Comparison of ENCODE assay signal across 25 cellular contexts in genomic region chr12:132204822-132205270, GRCh38.
DNase-seq lines count a peak whose midpoint lies in the region; ATAC-seq, FAIRE-seq and TF ChIP-seq lines count a peak whose summit lies in the region.
"Had no signal": no experiment of that assay in that cellular context is flagged by ENCODE, and none has a peak within 500 bp of the region (broad histone marks: within the 10 kb centered on the region; RNA-seq: fewer than 3 reads in every experiment).

No MANE protein-coding gene starts in this region.

- no peak for TF ChIP-seq RAD21 in A549 (conservative IDR thresholded peaks at IDR 0.05 in 1 of 2, IDR thresholded peaks at IDR 0.05 in 1 of 2)
- TF ChIP-seq RAD21 in H1 (IDR thresholded peaks at IDR 0.05 in 1 of 2, conservative IDR thresholded peaks at IDR 0.05 in 1 of 2; ENCODE audit: low read depth in 2 of 2, low read length in 2 of 2): no peak

- no peak overlapping the region for H2AFZ ChIP-seq in H1 (ENCODE audit: low read length)
- H2AFZ ChIP-seq in neuron (ENCODE audit: low read depth, low read length): peak overlapping the region; percentile 37

- intact Hi-C loops in adrenal gland (cut with DNase I): no loop called here

- H3K23ac ChIP-seq in H1 (ENCODE audit: insufficient read length): no peak overlapping the region

- no peak overlapping the region for H2BK15ac ChIP-seq in H1 (ENCODE audit: low read length)

- no peak for TF ChIP-seq EP300 in A549 (IDR thresholded peaks at IDR 0.05)
- no peak for TF ChIP-seq EP300 in H1 (IDR thresholded peaks at IDR 0.05; ENCODE audit: borderline replicate concordance in 1 of 2, low read depth in 2 of 2, low read length in 2 of 2)

- peak; percentile 40 to 49; a peak in 3 of 6 replicates for ATAC-seq in A549
- ATAC-seq: left colon had no signal

- no peak overlapping the region for H3K14ac ChIP-seq in H1 (ENCODE audit: insufficient read length)

- H3K36me3 ChIP-seq in HEK293 (ENCODE audit: control insufficient read depth in 2 of 2, insufficient read depth in 1 of 2, low read length in 2 of 2) (no peaks in the 10 kb centered on the region), H1 (ENCODE audit: control insufficient read depth in 2 of 4, insufficient read depth in 4 of 4, low read length in 3 of 4) (no peaks in the 10 kb centered on the region), neuron (ENCODE audit: insufficient read depth, low read length) (no peaks in the 10 kb centered on the region), adrenal gland (replicated peaks in 1 of 2) (no peaks in the 10 kb centered on the region)

- no peak overlapping the region for H2BK12ac ChIP-seq in H1 (ENCODE audit: low read depth, low read length)

- H4K20me1 ChIP-seq in H1 (replicated peaks in 1 of 2; ENCODE audit: control insufficient read depth in 1 of 2, insufficient read depth in 2 of 2, low read length in 2 of 2): no peaks in the 10 kb centered on the region

- H3K27me3 ChIP-seq in H1 (replicated peaks in 1 of 4; ENCODE audit: control insufficient read depth in 3 of 4, extremely low read depth in 1 of 4, insufficient read depth in 3 of 4, low read length in 3 of 4): peaks cover 0 to 15% (median 12%) of the 10 kb centered on the region in 4 experiments; a peak in 4 of 7 replicates
- H3K27me3 ChIP-seq in neuron (ENCODE audit: insufficient read depth, low read length): peaks cover 62% of the 10 kb centered on the region
- peaks cover 23% of the 10 kb centered on the region for H3K27me3 ChIP-seq in adrenal gland

- no peaks in the 10 kb centered on the region for H3K23me2 ChIP-seq in H1 (ENCODE audit: low read depth, low read length)

- H3K79me2 ChIP-seq in H1 (ENCODE audit: control insufficient read depth in 1 of 2, insufficient read depth in 2 of 2, low read length in 2 of 2): no peaks in the 10 kb centered on the region

- TF ChIP-seq CTCF in A549 (IDR thresholded peaks at IDR 0.05) (no peak), HEK293 (tag by site-specific recombination; IDR thresholded peaks at IDR 0.05) (no peak), H1 (IDR thresholded peaks at IDR 0.05; ENCODE audit: control extremely low read depth in 1 of 3, insufficient read depth in 1 of 3, low read depth in 1 of 3, low read length in 3 of 3) (no peak), adrenal gland (IDR thresholded peaks at IDR 0.05) (no peak)

- POLR2A ChIA-PET in A549 (lab: Yijun Ruan, JAX) (no interaction called here), HEK293 (lab: Yijun Ruan, JAX) (no interaction called here), H1 (lab: Charles Lee; ENCODE audit: partially characterized antibody) (no interaction called here)

- H4K5ac ChIP-seq in H1 (ENCODE audit: insufficient read length, low read depth, low read length): no peak overlapping the region

- H3K9me3 ChIP-seq in A549: no peaks in the 10 kb centered on the region
- H3K9me3 ChIP-seq in HEK293 (ENCODE audit: control insufficient read depth, insufficient read depth, low read depth, low read length): no peaks in the 10 kb centered on the region
- peaks cover 2 to 5% of the 10 kb centered on the region in 2 experiments; a peak in 1 of 4 replicates for H3K9me3 ChIP-seq in H1 (ENCODE audit: insufficient read depth in 2 of 2, low read depth in 1 of 2, low read length in 1 of 2)
- no peaks in the 10 kb centered on the region for H3K9me3 ChIP-seq in neuron (ENCODE audit: low read length)
- H3K9me3 ChIP-seq in adrenal gland (replicated peaks in 1 of 3): no peaks in the 10 kb centered on the region

- no peaks in the 10 kb centered on the region for H3K4me1 ChIP-seq in A549
- H3K4me1 ChIP-seq in HEK293 (ENCODE audit: control insufficient read depth, insufficient read depth, low read length): no peaks in the 10 kb centered on the region
- H3K4me1 ChIP-seq in H1 (replicated peaks in 1 of 4; ENCODE audit: control insufficient read depth in 3 of 4, insufficient read depth in 4 of 4, low read length in 3 of 4): peaks cover 0 to 3% (median 0%) of the 10 kb centered on the region in 4 experiments; a peak in 1 of 7 replicates
- peaks cover 13% of the 10 kb centered on the region for H3K4me1 ChIP-seq in neuron (ENCODE audit: insufficient read depth, low read length)
- H3K4me1 ChIP-seq in adrenal gland (replicated peaks in 1 of 2): no peaks in the 10 kb centered on the region

- DNase-seq in A549 (ENCODE audit: low read depth in 1 of 2, low spot score in 1 of 2): no peak
- no peak for DNase-seq in H1 (ENCODE audit: low read depth in 1 of 2, low spot score in 2 of 2)
- DNase-seq in NCI-H1930 (lab: John Stamatoyannopoulos, UW): no peak
- no peak for DNase-seq in HK-2 (ENCODE audit: unreplicated experiment)
- DNase-seq in adrenal gland: no peak
- no peak for DNase-seq in effector CD4-positive, alpha-beta T cell
- DNase-seq: activated CD4-positive, alpha-beta memory T cell treated with anti-CD3 and anti-CD28 coated beads, Interleukin-2, amount 10 ng/mL, durations not matched to agents 7 days and 5 days; activated CD4-positive, CD25-positive, alpha-beta regulatory T cell; activated T-cell treated with anti-CD3 and anti-CD28 coated beads, Interleukin-2, amount 50 U/mL, for 1 hour; amniotic stem cell; CD4-positive, CD25-positive, alpha-beta regulatory T cell; glutamatergic neuron; KBM-7; left colon; midbrain; MM.1S; NCI-H1436; NCI-H526 treated with DMSO at 0.1 percent for 48 hours; stimulated activated CD4-positive, alpha-beta T cell treated with anti-CD3 and anti-CD28 coated beads, Interleukin-12 subunit alpha, Interleukin-12 subunit beta, amount 100 ng/mL, for 4 hours; stimulated activated CD4-positive, alpha-beta T cell treated with anti-CD3 and anti-CD28 coated beads, Interleukin-4, amount 100 ng/mL, for 4 hours; T-helper 9 cell had no signal

- H3K56ac ChIP-seq in H1 (replicated peaks; ENCODE audit: insufficient read length, low read depth, low read length): no peak overlapping the region

- H2AK5ac ChIP-seq in H1 (ENCODE audit: low read depth, low read length): no peak overlapping the region

- H4K91ac ChIP-seq in H1 (replicated peaks; ENCODE audit: insufficient read length, low read length): no peak overlapping the region

- no peak overlapping the region for H3K4me3 ChIP-seq in A549
- no peak overlapping the region for H3K4me3 ChIP-seq in HEK293 (ENCODE audit: low read depth, low read length)
- no peak overlapping the region for H3K4me3 ChIP-seq in H1 (ENCODE audit: extremely low read depth in 1 of 4, insufficient read depth in 2 of 4, low read depth in 3 of 4, low read length in 4 of 4)
- no peak overlapping the region for H3K4me3 ChIP-seq in neuron (ENCODE audit: low read length)
- H3K4me3 ChIP-seq in adrenal gland: no peak overlapping the region

- no peaks in the 10 kb centered on the region for H3K79me1 ChIP-seq in H1 (ENCODE audit: low read depth, low read length)

- CTCF ChIA-PET in A549 (lab: Yijun Ruan, JAX): interaction anchor here (1.1 kb wide), 1 partner anchor 14 kb away, joined by 5 read pairs; no protein-coding TSS in a partner anchor
- CTCF ChIA-PET in HEK293 (lab: Yijun Ruan, JAX): no interaction called here
- CTCF ChIA-PET in H1 (lab: Charles Lee; ENCODE audit: partially characterized antibody): interaction anchor here (1.1 to 4.1 kb wide), 3 partner anchors 10 to 210 kb away, joined by 3 to 23 read pairs (median 4); no protein-coding TSS in a partner anchor

- peak overlapping the region; percentile 25; the same call in 1 of the 3 replicates for H3K4me2 ChIP-seq in A549
- H3K4me2 ChIP-seq in H1 (ENCODE audit: insufficient read depth in 1 of 2, low read depth in 2 of 2, low read length in 2 of 2): no peak overlapping the region

- H3K18ac ChIP-seq in H1 (ENCODE audit: extremely low read depth, low read length): no peak overlapping the region

- H2BK5ac ChIP-seq in H1 (ENCODE audit: low read depth, low read length): no peak overlapping the region

- H2BK120ac ChIP-seq in H1 (replicated peaks; ENCODE audit: low read depth, low read length): no peak overlapping the region

- H2BK20ac ChIP-seq in H1 (ENCODE audit: low read length): no peak overlapping the region

- H3K4ac ChIP-seq in H1 (replicated peaks; ENCODE audit: insufficient read length, low read depth, low read length): peak overlapping the region; percentile 38

- TF ChIP-seq POLR2A in A549 (IDR thresholded peaks at IDR 0.05; ENCODE audit: low read length) (no peak), H1 (IDR thresholded peaks at IDR 0.05; ENCODE audit: control extremely low read depth in 1 of 2, low read depth in 2 of 2, low read length in 2 of 2) (no peak), adrenal gland (IDR thresholded peaks at IDR 0.05) (no peak)

- no peak overlapping the region for H3K27ac ChIP-seq in A549
- H3K27ac ChIP-seq in HEK293 (ENCODE audit: extremely low read depth, low read depth, low read length): no peak overlapping the region
- H3K27ac ChIP-seq in H1 (ENCODE audit: low read depth, low read length): no peak overlapping the region
- H3K27ac ChIP-seq in adrenal gland: no peak overlapping the region

- no peak for FAIRE-seq in A549 (lab: Jason Lieb, UNC)
- FAIRE-seq in H1 (lab: Jason Lieb, UNC): no peak
- FAIRE-seq: endometrium, urothelium cell line had no signal

- 39% methylated on average over 17 of the region's 19 CpGs for WGBS in A549 (ENCODE audit: missing lambda C conversion rate)
- 84% methylated on average over 19 of the region's 19 CpGs; no CpG with 5 or more reads in 1 of the 2 experiments for WGBS in H1 (ENCODE audit: extremely low coverage in 1 of 2, insufficient coverage in 1 of 2, insufficient read length in 1 of 2, insufficient replicate concordance in 2 of 2, low coverage in 1 of 2, low lambda C conversion rate in 2 of 2, missing lambda C conversion rate in 1 of 2), 2 experiments
- WGBS in adrenal gland, 4 donors: 41 to 60% (median 50%) methylated on average over 1 to 19 of the region's 19 CpGs

- no peak overlapping the region for H3K9ac ChIP-seq in H1 (replicated peaks in 1 of 4; ENCODE audit: extremely low read depth in 1 of 4, low read depth in 3 of 4, low read length in 3 of 4)

- peak overlapping the region; percentile 68; the same call in 1 of the 2 replicates for H4K8ac ChIP-seq in H1 (ENCODE audit: extremely low read depth, insufficient read depth, low read length)

TF ChIP-seq in A549, 52 proteins besides CTCF, POLR2A, EP300 and RAD21:
- TF ChIP-seq PHF8 (IDR thresholded peaks at IDR 0.05; ENCODE audit: borderline replicate concordance, low read depth) (no peak), KDM1A (IDR thresholded peaks at IDR 0.05; ENCODE audit: low read depth) (no peak), SMC3 (IDR thresholded peaks at IDR 0.05) (no peak)

TF ChIP-seq in HEK293, 187 proteins besides CTCF, POLR2A, EP300 and RAD21 (continues in another document):
- TF ChIP-seq ZNF292 (tag by site-specific recombination; IDR thresholded peaks at IDR 0.05; ENCODE audit: borderline replicate concordance, low read depth): no peak
- no peak for TF ChIP-seq ZNF677 (tag by site-specific recombination; IDR thresholded peaks at IDR 0.05)
- no peak for TF ChIP-seq ZNF155 (tag by site-specific recombination; IDR thresholded peaks at IDR 0.05)
- TF ChIP-seq ZFP69B (tag by site-specific recombination; IDR thresholded peaks at IDR 0.05): no peak

TF ChIP-seq in H1, 55 proteins besides CTCF, POLR2A, EP300 and RAD21 (continues in another document):
- TF ChIP-seq MAX (IDR thresholded peaks at IDR 0.05): no peak
